In the genomic region with DNA sequence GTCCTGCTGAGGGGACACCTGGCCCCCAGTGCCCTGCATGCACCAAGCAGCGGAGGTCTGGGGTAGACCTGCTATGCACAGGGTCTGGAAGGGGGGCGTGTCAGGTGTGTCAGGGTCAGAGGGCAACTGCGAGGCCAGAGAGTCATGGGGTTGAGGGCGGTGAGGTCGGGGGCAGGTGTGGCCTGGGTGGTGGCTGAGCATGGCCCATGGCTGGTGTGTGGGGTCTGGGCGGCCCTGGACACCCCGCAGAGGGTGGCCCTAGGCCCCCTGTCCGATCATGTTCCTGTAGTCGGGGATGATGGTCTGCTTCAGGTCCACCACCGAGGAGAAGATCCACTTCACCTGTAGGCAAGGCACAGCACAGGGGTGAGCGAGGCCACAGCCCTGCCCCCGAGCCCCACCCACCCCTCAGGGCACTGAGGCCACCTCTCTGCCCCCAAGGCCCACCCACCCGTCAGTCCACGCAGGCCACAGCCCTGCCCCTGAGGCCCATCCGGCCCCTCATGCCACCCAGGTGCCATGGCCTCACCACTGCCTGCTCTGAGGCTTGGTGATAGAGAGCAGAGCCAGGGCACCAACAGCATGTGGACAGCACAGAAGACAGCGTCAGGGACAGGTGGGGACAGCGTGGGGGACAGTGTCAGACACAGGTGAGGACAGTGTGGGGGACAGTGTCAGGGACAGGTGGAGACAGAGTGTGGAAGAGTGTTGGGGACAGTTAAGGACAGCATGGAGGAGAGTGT, we compare ENCODE assay signal across 30 cellular contexts.
DNase-seq lines count a peak whose midpoint lies in the region; ATAC-seq, FAIRE-seq and TF ChIP-seq lines count a peak whose summit lies in the region.
"Had no signal": no experiment of that assay in that cellular context is flagged by ENCODE, and none has a peak within 500 bp of the region (broad histone marks: within the 10 kb centered on the region; RNA-seq: fewer than 3 reads in every experiment).

No MANE protein-coding gene starts in this region.

- BruUV-seq in GM12878 (replicated peaks; lab: Mats Ljungman, UMichigan) = no TSS peak

- H4K20me1 ChIP-seq in GM12878 (ENCODE audit: control insufficient read depth, insufficient read depth) = no peaks in the 10 kb centered on the region
- H4K20me1 ChIP-seq: BLaER1 treated with 17β-estradiol and CSF1 and Interleukin-3, amounts not matched to agents 10 nM and 100 nM had no signal

- no peak overlapping the region for H2AK5ac ChIP-seq in neuronal stem cell (ENCODE audit: low read depth, low read length)

- FAIRE-seq in GM12878 (lab: Jason Lieb, UNC) = no peak
- FAIRE-seq: keratinocyte had no signal

- 37% methylated on average over 3 of the region's 17 CpGs for WGBS in GM12878 (ENCODE audit: insufficient coverage, insufficient replicate concordance, low lambda C conversion rate, missing lambda C conversion rate)
- WGBS in neuronal stem cell (ENCODE audit: extremely low coverage in 2 of 2, insufficient read length in 2 of 2, insufficient replicate concordance in 1 of 2), 2 donors = no CpG with 5 or more reads among the region's 17 CpGs
- WGBS in stomach, 5 donors = 78 to 82% (median 80%) methylated on average over 7 to 17 of the region's 17 CpGs

- TF ChIP-seq POLR2A in GM18526 (IDR thresholded peaks at IDR 0.05; ENCODE audit: extremely low read depth, insufficient read length) (peak; percentile 19), GM12878 (IDR thresholded peaks at IDR 0.05; ENCODE audit: low read depth, low read length) (0 out of 2 replicates have a peak, but pooled peaks have one; percentile 30), stomach (IDR thresholded peaks at IDR 0.05) (no peak)

- no peaks in the 10 kb centered on the region for H3K79me2 ChIP-seq in GM12878 (ENCODE audit: control insufficient read depth, insufficient read depth, low read length)

- no peak for DNase-seq in GM12878 (ENCODE audit: low read depth, low spot score)
- no peak for DNase-seq in neuronal stem cell (ENCODE audit: low spot score)
- DNase-seq in upper lobe of right lung = no peak
- DNase-seq in SIG-M5 treated with dmso at 0.1 percent for 504 hours (lab: John Stamatoyannopoulos, UW; ENCODE audit: unreplicated experiment) = no peak
- no peak for DNase-seq in stomach
- DNase-seq in stimulated activated CD8-positive, alpha-beta memory T cell treated with anti-CD3 and anti-CD28 coated beads, Interleukin-4, amount 100 ng/mL, for 48 hours = no peak
- DNase-seq: activated CD4-positive, alpha-beta T cell treated with anti-CD3 and anti-CD28 coated beads, Interleukin-2, amount 50 U/mL, for 4 hours; activated CD4-positive, CD25-positive, alpha-beta regulatory T cell; activated naive CD4-positive, alpha-beta T cell treated with Interleukin-2 at 50 U/mL for 16 hours; adrenal gland; body of pancreas; foreskin fibroblast; head of caudate nucleus; IMR-90; midbrain; natural killer cell; NCI-H1048; NCI-H446; NCI-H774; ovary; RPMI8226 had no signal

- no peak overlapping the region for H2BK12ac ChIP-seq in neuronal stem cell (ENCODE audit: low read length)

- no peak overlapping the region for H3K4ac ChIP-seq in neuronal stem cell (ENCODE audit: low read length)

- H2AFZ ChIP-seq in GM12878 (ENCODE audit: control insufficient read depth, low read depth, low read length) (no peak overlapping the region), neuronal stem cell (ENCODE audit: low read length) (no peak overlapping the region)

- POLR2A ChIA-PET in GM12878 (lab: Charles Lee) = no interaction called here

- in situ Hi-C loops in GM12878 (cut with MboI) = no loop called here

- no peaks in the 10 kb centered on the region for H3K79me1 ChIP-seq in neuronal stem cell (ENCODE audit: low read depth, low read length)

- H3K14ac ChIP-seq in neuronal stem cell (ENCODE audit: low read length) = no peak overlapping the region

- no peak overlapping the region for H2BK120ac ChIP-seq in neuronal stem cell (ENCODE audit: low read depth, low read length)

- SMC1A ChIA-PET in GM12878 (lab: Charles Lee; ENCODE audit: uncharacterized antibody, unreplicated experiment) = no interaction called here

- H3K27me3 ChIP-seq in GM12878 (replicated peaks in 1 of 2; ENCODE audit: control insufficient read depth in 2 of 2, insufficient read depth in 2 of 2, low read length in 1 of 2) (no peaks in the 10 kb centered on the region), neuronal stem cell (ENCODE audit: control insufficient read depth in 3 of 3, insufficient read depth in 3 of 3, low read depth in 1 of 3, low read length in 3 of 3) (peaks cover 0 to 28% (median 0%) of the 10 kb centered on the region in 3 experiments), upper lobe of right lung (no peaks in the 10 kb centered on the region), stomach (no peaks in the 10 kb centered on the region)
- H3K27me3 ChIP-seq: adrenal gland; BLaER1 treated with 17β-estradiol and CSF1 and Interleukin-3, amounts not matched to agents 10 nM and 100 nM; body of pancreas; esophagus muscularis mucosa; ovary; vagina had no signal

- CTCF ChIA-PET in GM12878 (lab: Yijun Ruan, JAX) = no interaction called here

- H3K18ac ChIP-seq in neuronal stem cell (ENCODE audit: low read length) = peak overlapping the region; percentile 48

- H3K4me1 ChIP-seq in GM12878 (ENCODE audit: control insufficient read depth, insufficient read depth, low read length) (no peaks in the 10 kb centered on the region), neuronal stem cell (ENCODE audit: control insufficient read depth in 2 of 2, insufficient read depth in 1 of 2, low read depth in 1 of 2, low read length in 2 of 2) (no peaks in the 10 kb centered on the region), upper lobe of right lung (no peaks in the 10 kb centered on the region), stomach (no peaks in the 10 kb centered on the region)
- H3K4me1 ChIP-seq: adrenal gland, body of pancreas, esophagus muscularis mucosa, HAP-1, vagina had no signal

- H3K9me3 ChIP-seq in GM12878 (replicated peaks; ENCODE audit: control insufficient read depth, insufficient read depth, low read length) (no peaks in the 10 kb centered on the region), neuronal stem cell (replicated peaks in 1 of 2; ENCODE audit: control insufficient read depth in 2 of 2, insufficient read depth in 1 of 2, low read depth in 1 of 2, low read length in 2 of 2) (peaks cover 0 to 22% of the 10 kb centered on the region in 2 donors), upper lobe of right lung (no peaks in the 10 kb centered on the region), stomach (no peaks in the 10 kb centered on the region)
- H3K9me3 ChIP-seq: adrenal gland; BLaER1 treated with 17β-estradiol and CSF1 and Interleukin-3, amounts not matched to agents 10 nM and 100 nM; body of pancreas; esophagus muscularis mucosa; HAP-1; ovary; thoracic aorta; vagina had no signal

- TF ChIP-seq RAD21 in GM12878 (IDR thresholded peaks at IDR 0.05; ENCODE audit: insufficient read depth, low read depth, low read length) = no peak

- intact Hi-C loops in GM12878 (cut with micrococcal nuclease; ENCODE audit: unreplicated experiment) (no loop called here), upper lobe of right lung (cut with DNase I) (no loop called here), stomach (cut with DNase I; ENCODE audit: low total_unique reads) (no loop called here)

- RAD21 ChIA-PET in GM12878 (lab: Charles Lee; ENCODE audit: unreplicated experiment) = no interaction called here

- no peak overlapping the region for H2BK15ac ChIP-seq in neuronal stem cell (ENCODE audit: low read length)

- no peak overlapping the region for H3K23ac ChIP-seq in neuronal stem cell (ENCODE audit: low read depth, low read length, poor library complexity)

- no peak overlapping the region for H3K27ac ChIP-seq in GM12878 (ENCODE audit: control insufficient read depth, insufficient read depth)
- no peak overlapping the region for H3K27ac ChIP-seq in neuronal stem cell (replicated peaks; ENCODE audit: low read length)
- no peak overlapping the region for H3K27ac ChIP-seq in upper lobe of right lung
- H3K27ac ChIP-seq in stomach = no peak overlapping the region
- H3K27ac ChIP-seq: adrenal gland; BLaER1 treated with 17β-estradiol and CSF1 and Interleukin-3, amounts not matched to agents 10 nM and 100 nM; body of pancreas; esophagus muscularis mucosa; ovary; SK-N-MC; skin epidermis; thoracic aorta; vagina had no signal

- H3K9ac ChIP-seq in GM12878 (ENCODE audit: control insufficient read depth, insufficient read depth, low read length) (no peak overlapping the region), neuronal stem cell (ENCODE audit: low read depth, low read length, poor library complexity) (no peak overlapping the region)
- H3K9ac ChIP-seq: BLaER1 treated with 17β-estradiol and CSF1 and Interleukin-3, amounts not matched to agents 10 nM and 100 nM had no signal

- TF ChIP-seq EP300 in GM12878 (IDR thresholded peaks at IDR 0.05; ENCODE audit: borderline replicate concordance in 1 of 2, control insufficient read depth in 1 of 2, low read depth in 2 of 2, low read length in 2 of 2) (no peak), stomach (IDR thresholded peaks at IDR 0.05) (no peak)

- ATAC-seq in GM12878 = no peak
- ATAC-seq in upper lobe of right lung = peak; percentile 19
- ATAC-seq: body of pancreas had no signal

- H3K36me3 ChIP-seq in GM12878 (ENCODE audit: control insufficient read depth in 2 of 2, insufficient read depth in 2 of 2, low read length in 1 of 2) (no peaks in the 10 kb centered on the region), neuronal stem cell (replicated peaks in 1 of 2; ENCODE audit: control insufficient read depth in 2 of 2, insufficient read depth in 2 of 2, low read length in 2 of 2) (no peaks in the 10 kb centered on the region), upper lobe of right lung (no peaks in the 10 kb centered on the region), stomach (no peaks in the 10 kb centered on the region)
- H3K36me3 ChIP-seq: adrenal gland; BLaER1 treated with 17β-estradiol and CSF1 and Interleukin-3, amounts not matched to agents 10 nM and 100 nM; esophagus muscularis mucosa; HAP-1; ovary; thoracic aorta; vagina had no signal

- H3K4me3 ChIP-seq in GM12878 = no peak overlapping the region
- H3K4me3 ChIP-seq in neuronal stem cell (ENCODE audit: low read length in 2 of 2) = peak overlapping the region in 1 of 2 donors; percentile 23
- no peak overlapping the region for H3K4me3 ChIP-seq in upper lobe of right lung
- H3K4me3 ChIP-seq in stomach = no peak overlapping the region
- H3K4me3 ChIP-seq: adrenal gland; BLaER1 treated with 17β-estradiol and CSF1 and Interleukin-3, amounts not matched to agents 10 nM and 100 nM; body of pancreas; esophagus muscularis mucosa; HAP-1; ovary; SK-N-MC; skin epidermis; thoracic aorta; vagina had no signal

- H4K91ac ChIP-seq in neuronal stem cell (ENCODE audit: low read depth, low read length, poor library complexity) = no peak overlapping the region

- H2BK5ac ChIP-seq in neuronal stem cell (ENCODE audit: low read length) = no peak overlapping the region

- no peak overlapping the region for H4K8ac ChIP-seq in neuronal stem cell (ENCODE audit: low read depth, low read length)

- no peak overlapping the region for H3K4me2 ChIP-seq in GM12878 (ENCODE audit: control insufficient read depth, insufficient read depth)
- H3K4me2 ChIP-seq in neuronal stem cell (ENCODE audit: insufficient read depth, low read length, poor library complexity, severe bottlenecking) = no peak overlapping the region
- H3K4me2 ChIP-seq: BLaER1 treated with 17β-estradiol and CSF1 and Interleukin-3, amounts not matched to agents 10 nM and 100 nM had no signal

- TF ChIP-seq CTCF in GM12878 (IDR thresholded peaks at IDR 0.05 in 2 of 3, conservative IDR thresholded peaks at IDR 0.05 in 1 of 3; ENCODE audit: control insufficient read depth in 2 of 3, extremely low read depth in 1 of 3, insufficient read depth in 1 of 3, low read depth in 3 of 3, low read length in 3 of 3) = no peak
- no peak for TF ChIP-seq CTCF in upper lobe of right lung (IDR thresholded peaks at IDR 0.05)
- no peak for TF ChIP-seq CTCF in stomach (IDR thresholded peaks at IDR 0.05)

Comparison
In these comparisons a context has a peak if more than half of its experiments do, and no peak if none do; other contexts are left out.
1. POLR2A ChIP-seq: peak in GM18526 (single experiment) and GM12878 (single experiment); none in stomach (0 of 4).